Comparison of ENCODE assay signal across 9 cellular contexts in the genomic region with DNA sequence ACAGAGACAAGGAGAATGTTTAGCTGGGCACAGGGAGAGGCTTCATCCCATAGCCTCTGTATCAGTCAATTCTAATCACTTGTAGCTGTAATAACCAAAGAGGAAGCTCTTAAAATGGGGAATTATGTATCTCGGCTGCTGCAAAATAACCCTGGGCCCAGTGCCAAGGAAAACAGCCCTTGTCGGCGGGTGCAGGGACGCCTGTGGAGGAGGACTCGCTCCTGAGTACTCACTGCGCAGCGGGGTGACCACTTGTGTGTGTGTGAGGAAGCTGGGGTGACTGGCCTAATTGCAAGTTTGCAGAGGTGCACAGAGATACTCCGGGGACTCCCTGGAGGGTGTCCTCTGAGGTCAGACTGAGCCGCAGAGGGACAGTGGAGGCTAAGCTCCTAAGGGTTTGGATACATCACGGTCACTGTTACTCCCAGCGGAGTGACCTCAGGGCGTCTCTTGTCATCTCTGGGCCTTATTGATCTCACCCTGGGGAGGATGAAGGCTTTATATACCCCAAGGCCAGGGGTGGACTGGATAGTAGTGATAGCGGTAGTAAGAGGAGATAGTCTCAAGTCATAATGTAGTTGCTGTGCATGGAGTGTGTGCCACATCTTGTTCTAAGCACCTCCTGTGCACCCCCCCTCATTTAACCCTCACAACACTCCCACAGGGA. TPM values are rescaled to one million over a fixed set of nuclear protein-coding genes. Genes with fewer than 3 reads are reported as not detected.
DNase-seq lines count a peak whose midpoint lies in the region; ATAC-seq and TF ChIP-seq lines count a peak whose summit lies in the region.
"Had no signal": no experiment of that assay in that cellular context is flagged by ENCODE, and none has a peak within 500 bp of the region (broad histone marks: within the 10 kb centered on the region; RNA-seq: fewer than 3 reads in every experiment).

No MANE protein-coding gene starts in this region.

- peak overlapping the region; percentile 65 to 83 for H3K4me3 Mint-ChIP-seq in CD14-positive monocyte
- H3K4me3 Mint-ChIP-seq: T-helper 1 cell treated with Interleukin-12 subunit alpha and Interleukin-12 subunit beta and Interleukin-4 antibody, amounts not matched to agents 30 μg/mL and 1 μg/mL, for 36 hours had no signal

- no peaks in the 10 kb centered on the region for H3K27me3 Mint-ChIP-seq in CD14-positive monocyte (ENCODE audit: low read depth in 3 of 3)

- ATAC-seq in left lobe of liver (peak; percentile 68), HG02588 (IDR thresholded peaks at IDR 0.05; ENCODE audit: unreplicated experiment) (no peak), GM19463 (IDR thresholded peaks at IDR 0.05; ENCODE audit: unreplicated experiment) (no peak)

- intact Hi-C loops in CD14-positive monocyte (cut with micrococcal nuclease), result loop anchor here (5.0 kb wide), 1 partner anchor 37 kb away; a partner anchor contains a TSS

- no peak for TF ChIP-seq CTCF in CD14-positive monocyte (IDR thresholded peaks at IDR 0.05)

- peaks cover 47 to 54% of the 10 kb centered on the region in 2 donors for H3K36me3 Mint-ChIP-seq in CD14-positive monocyte

- peaks cover 75% of the 10 kb centered on the region for H3K4me1 Mint-ChIP-seq in CD14-positive monocyte

- H3K9me3 Mint-ChIP-seq in CD14-positive monocyte, result no peaks in the 10 kb centered on the region
- H3K9me3 Mint-ChIP-seq: T-helper 1 cell treated with Interleukin-12 subunit alpha and Interleukin-12 subunit beta and Interleukin-4 antibody, amounts not matched to agents 30 μg/mL and 1 μg/mL, for 36 hours had no signal

- H3K27ac Mint-ChIP-seq in CD14-positive monocyte, result peak overlapping the region; percentile 94 to 98 (median 97)
- H3K27ac Mint-ChIP-seq: T-helper 1 cell treated with Interleukin-12 subunit alpha and Interleukin-12 subunit beta and Interleukin-4 antibody, amounts not matched to agents 30 μg/mL and 1 μg/mL, for 36 hours had no signal

- DNase-seq in CD14-positive monocyte (ENCODE audit: low spot score) (peak; percentile 94), NCI-H1105 (lab: John Stamatoyannopoulos, UW) (peak; percentile 54), UCSD-AML1 (lab: John Stamatoyannopoulos, UW; ENCODE audit: unreplicated experiment) (peak; percentile 81), left lobe of liver (ENCODE audit: low spot score) (peak; percentile 62), T-helper 2 cell (no peak)
- no peak for DNase-seq in activated CD4-positive, alpha-beta T cell treated with anti-CD3 and anti-CD28 coated beads for 4 hours

RNA-seq across cellular contexts. Expression of a gene that starts 37.2 kb away (rescaled TPM):
- 10 to 100 TPM; 18.4 to 24.5 TPM for polyA plus RNA-seq in CD14-positive monocyte
- total RNA-seq in left lobe of liver, result 3.2 TPM

Comparison
In these comparisons a context has a peak if more than half of its experiments do, and no peak if none do; other contexts are left out.
1. DNase-seq: peak in CD14-positive monocyte (single experiment), NCI-H1105 (single experiment), UCSD-AML1 (single experiment) and left lobe of liver (single experiment); none in T-helper 2 cell (0 of 5) and activated CD4-positive, alpha-beta T cell treated with anti-CD3 and anti-CD28 coated beads for 4 hours (0 of 2).